23 cellular contexts compared by ENCODE assay signal in genomic region chr6:43243649-43244321, GRCh38. TPM values are rescaled to one million over a fixed set of nuclear protein-coding genes. Genes with fewer than 3 reads are reported as not detected.
DNase-seq lines count a peak whose midpoint lies in the region; ATAC-seq, FAIRE-seq and TF ChIP-seq lines count a peak whose summit lies in the region.
"Had no signal": no experiment of that assay in that cellular context is flagged by ENCODE, and none has a peak within 500 bp of the region (broad histone marks: within the 10 kb centered on the region; RNA-seq: fewer than 3 reads in every experiment).

No MANE protein-coding gene starts in this region.

- TF ChIP-seq EP300 in A549 (IDR thresholded peaks at IDR 0.05), result no peak
- no peak for TF ChIP-seq EP300 in K562 (IDR thresholded peaks at IDR 0.05; ENCODE audit: low read length)

- H3K27ac ChIP-seq in A549, result 0 out of 6 replicates have a peak overlapping the region, but pooled peaks of 1 of the 2 experiments have one; percentile 31
- H3K27ac ChIP-seq in K562 (ENCODE audit: extremely low read depth, low read depth, low read length), result no peak overlapping the region
- H3K27ac ChIP-seq in iPS-20b (ENCODE audit: low read length), result no peak overlapping the region
- no peak overlapping the region for H3K27ac ChIP-seq in GM23248
- H3K27ac ChIP-seq in adrenal gland, result peak overlapping the region in 1 of 5 donors; percentile 30
- H3K27ac ChIP-seq: breast epithelium, gastroesophageal sphincter, neutrophil, right atrium auricular region, suprapubic skin had no signal

- no peaks in the 10 kb centered on the region for H3K79me2 ChIP-seq in K562 (ENCODE audit: control insufficient read depth, insufficient read depth, low read length)
- no peaks in the 10 kb centered on the region for H3K79me2 ChIP-seq in GM23248 (ENCODE audit: insufficient read depth)

- peak; percentile 17 to 19; a peak in 1 of 6 replicates for ATAC-seq in A549
- ATAC-seq in K562, result no peak
- ATAC-seq in left colon, result no peak
- ATAC-seq: gastroesophageal sphincter, left ventricle myocardium superior had no signal

- no peak for TF ChIP-seq RAD21 in A549 (conservative IDR thresholded peaks at IDR 0.05 in 1 of 2, IDR thresholded peaks at IDR 0.05 in 1 of 2)
- TF ChIP-seq RAD21 in K562 (CRISPR knock-in tag; conservative IDR thresholded peaks at IDR 0.05 in 1 of 2, IDR thresholded peaks at IDR 0.05 in 1 of 2), result no peak

- H3K9me3 ChIP-seq in A549 (peaks cover 6% of the 10 kb centered on the region; the same call in 1 of the 3 replicates), K562 (replicated peaks; ENCODE audit: control insufficient read depth, insufficient read depth, low read depth, low read length) (peaks cover 3% of the 10 kb centered on the region; the same call in 1 of the 2 replicates), iPS-20b (ENCODE audit: insufficient read depth, low read depth, low read length) (no peaks in the 10 kb centered on the region), GM23248 (ENCODE audit: low read depth) (no peaks in the 10 kb centered on the region), adrenal gland (replicated peaks in 1 of 3) (no peaks in the 10 kb centered on the region)
- H3K9me3 ChIP-seq: breast epithelium, neutrophil, right atrium auricular region, suprapubic skin had no signal

- in situ Hi-C loops in K562 (cut with MboI), result no loop called here
- in situ Hi-C loops in GM23248 (cut with MboI), result no loop called here

- no peak overlapping the region for H3K9ac ChIP-seq in K562 (ENCODE audit: insufficient read depth in 1 of 2, low read depth in 2 of 2, low read length in 2 of 2)
- no peak overlapping the region for H3K9ac ChIP-seq in iPS-20b (ENCODE audit: low read depth, low read length)
- H3K9ac ChIP-seq in GM23248, result no peak overlapping the region

- H3K9me2 ChIP-seq in GM23248 (ENCODE audit: insufficient read depth), result no peaks in the 10 kb centered on the region

- H3F3A ChIP-seq in GM23248 (ENCODE audit: insufficient read depth), result no peaks in the 10 kb centered on the region

- FAIRE-seq in A549 (lab: Jason Lieb, UNC) (no peak), K562 (lab: Jason Lieb, UNC) (no peak)
- FAIRE-seq: H54 had no signal

- CTCF ChIA-PET in A549 (lab: Yijun Ruan, JAX) (interaction anchor here (1.3 to 3.3 kb wide), 2 partner anchors 9 to 15 kb away, joined by 4 to 11 read pairs; partner anchors contain the start of gene DNPH1), K562 (lab: Yijun Ruan, JAX; ENCODE audit: low intra/inter-chr PET ratio) (no interaction called here)

- TF ChIP-seq POLR2A in A549 (IDR thresholded peaks at IDR 0.05; ENCODE audit: low read length), result no peak
- no peak for TF ChIP-seq POLR2A in K562 (conservative IDR thresholded peaks at IDR 0.05)
- TF ChIP-seq POLR2A in adrenal gland (IDR thresholded peaks at IDR 0.05), result no peak

- H2AFZ ChIP-seq in K562 (ENCODE audit: low read depth, low read length) (no peak overlapping the region), GM23248 (no peak overlapping the region)

- intact Hi-C loops in K562 (cut with micrococcal nuclease), result no loop called here
- intact Hi-C loops in left colon (cut with DNase I, micrococcal nuclease), result no loop called here
- intact Hi-C loops in adrenal gland (cut with DNase I), result no loop called here

- POLR2A ChIA-PET in A549 (lab: Yijun Ruan, JAX) (no interaction called here), K562 (lab: Yijun Ruan, JAX) (interaction anchor here (1.5 kb wide), 1 partner anchor 14 kb away, joined by 3 read pairs; no protein-coding TSS in a partner anchor)

- WGBS in A549 (ENCODE audit: missing lambda C conversion rate), result 45% methylated on average over 18 of the region's 39 CpGs
- WGBS in K562 (ENCODE audit: insufficient coverage, low coverage, missing lambda C conversion rate), result 12% methylated on average over 15 of the region's 39 CpGs
- 11 to 15% methylated on average over 4 to 31 of the region's 39 CpGs for WGBS in GM23248 (ENCODE audit: low coverage in 1 of 2, low lambda C conversion rate in 2 of 2, missing lambda C conversion rate in 2 of 2), 2 experiments
- 26 to 51% (median 31%) methylated on average over 22 to 38 of the region's 39 CpGs for WGBS in adrenal gland, 4 donors

- H3K4me1 ChIP-seq in A549 (0 out of 3 replicates have a peak, but pooled peaks cover 4% of the 10 kb centered on the region), K562 (replicated peaks in 1 of 2; ENCODE audit: control insufficient read depth in 2 of 2, insufficient read depth in 2 of 2, low read length in 2 of 2) (peaks cover 10 to 24% of the 10 kb centered on the region in 2 experiments), iPS-20b (ENCODE audit: insufficient read depth, low read length) (no peaks in the 10 kb centered on the region), GM23248 (ENCODE audit: insufficient read depth) (no peaks in the 10 kb centered on the region), adrenal gland (replicated peaks in 1 of 2) (peaks cover 5 to 6% of the 10 kb centered on the region in 2 donors)
- H3K4me1 ChIP-seq: breast epithelium had no signal

- H3K9me1 ChIP-seq in K562 (ENCODE audit: control insufficient read depth, insufficient read depth, low read length), result no peaks in the 10 kb centered on the region

- H3K36me3 ChIP-seq in K562 (ENCODE audit: control insufficient read depth, insufficient read depth, low read length) (no peaks in the 10 kb centered on the region), iPS-20b (ENCODE audit: insufficient read depth, low read depth, low read length) (no peaks in the 10 kb centered on the region), GM23248 (ENCODE audit: low read depth) (no peaks in the 10 kb centered on the region), adrenal gland (replicated peaks in 1 of 2) (no peaks in the 10 kb centered on the region)
- H3K36me3 ChIP-seq: breast epithelium, gastroesophageal sphincter, neutrophil, right atrium auricular region, suprapubic skin had no signal

- 0 out of 2 replicates have a peak, but pooled peaks cover 6% of the 10 kb centered on the region for H4K20me1 ChIP-seq in K562 (replicated peaks; ENCODE audit: control insufficient read depth, insufficient read depth, low read length)
- no peaks in the 10 kb centered on the region for H4K20me1 ChIP-seq in GM23248 (ENCODE audit: insufficient read depth)

- H3K27me3 ChIP-seq in K562 (ENCODE audit: control insufficient read depth in 2 of 2, insufficient read depth in 2 of 2, low read length in 2 of 2) (peaks cover 41 to 73% of the 10 kb centered on the region in 2 experiments), iPS-20b (ENCODE audit: insufficient read depth, low read length) (peaks cover 74% of the 10 kb centered on the region), GM23248 (replicated peaks; ENCODE audit: insufficient read depth) (peaks cover 69% of the 10 kb centered on the region), adrenal gland (peaks cover 24% of the 10 kb centered on the region)

- peak overlapping the region; percentile 74 for H3K4me2 ChIP-seq in A549
- no peak overlapping the region for H3K4me2 ChIP-seq in K562 (ENCODE audit: insufficient read depth, low read length)
- no peak overlapping the region for H3K4me2 ChIP-seq in GM23248 (ENCODE audit: unreplicated experiment)

- DNase-seq in A549 (ENCODE audit: low read depth in 1 of 2, low spot score in 1 of 2) (no peak), D341Med (ENCODE audit: low spot score) (peak; percentile 59), K562 (ENCODE audit: extremely low read depth in 1 of 4, low spot score in 3 of 4) (no peak), left colon (no peak), GM23248 (no peak), adrenal gland (no peak)
- DNase-seq: dermis blood vessel endothelial cell, left ventricle myocardium superior, NCI-H187 treated with DMSO at 0.1 percent for 48 hours, SIG-M5 had no signal

- H3K4me3 ChIP-seq in A549 (peak overlapping the region; percentile 45), K562 (no peak overlapping the region), iPS-20b (ENCODE audit: low read length) (peak overlapping the region; percentile 48; the same call in 1 of the 2 replicates), GM23248 (no peak overlapping the region), adrenal gland (no peak overlapping the region)
- H3K4me3 ChIP-seq: gastroesophageal sphincter, right atrium auricular region, suprapubic skin had no signal

- BruUV-seq in K562 (replicated peaks; lab: Mats Ljungman, UMichigan), result no TSS peak

- TF ChIP-seq CTCF in A549 (IDR thresholded peaks at IDR 0.05) (no peak), K562 (IDR thresholded peaks at IDR 0.05 in 2 of 3, conservative IDR thresholded peaks at IDR 0.05 in 1 of 3; ENCODE audit: insufficient read depth in 2 of 3, low read depth in 1 of 3, low read length in 3 of 3) (no peak), adrenal gland (IDR thresholded peaks at IDR 0.05) (no peak)

RNA-seq across cellular contexts. Expression of gene TTBK1, which starts 0.5 kb away (rescaled TPM):
- polyA plus RNA-seq in A549 (2011; rRNA removed) (0.03 TPM in 1 of 2 replicates, not detected in the other), A549 (2017; fragmentation: RNase III; extraction: RNeasy Plus Mini Kit Qiagen cat#74134 plus additional on column Dnase treatment) (0.04 to 0.05 TPM (median 0.04 TPM) in 3 replicates), K562 (2011; rRNA removed) (not detected in 2 replicates), K562 (2014; fragmentation: Illumina TruSeq; extraction: Trizol) (not detected in 2 replicates), K562 (2014; fragmentation: Nextera tagmentation; extraction: Ambion mirVana) (not detected), K562 (2014; rRNA removed) (not detected in 2 replicates), GM23248 (2016; fragmentation: Nextera tagmentation; extraction: Ambion mirVana) (not detected in 2 replicates), adrenal gland (1 to 10 TPM in 1 of 3 donors, under 1 TPM in 2; 0.81 to 5.4 (median 0.95) TPM)
- polyA plus RNA-seq in A549 (2012; cell fraction: cytosol; rRNA removed), result 0.04 and 0.05 TPM in 2 replicates
- polyA plus RNA-seq in A549 (2012; cell fraction: nucleus; rRNA removed), result 0.09 and 0.10 TPM in 2 replicates
- 0.04 and 0.10 TPM in 2 replicates for polyA minus RNA-seq in A549 (2011; rRNA and poly(A)+ RNA removed)
- total RNA-seq in K562 (2011; cell fraction: chromatin; rRNA removed; ENCODE audit: low replicate concordance), result 0.07 TPM in 1 of 2 replicates, not detected in the other
- total RNA-seq in K562 (2011; cell fraction: nucleolus; rRNA removed), result under 0.01 TPM in 1 of 2 replicates, not detected in the other
- 0.07 TPM in 1 of 2 replicates, not detected in the other for total RNA-seq in K562 (2011; cell fraction: nucleoplasm; rRNA removed)
- total RNA-seq in K562 (2014; rRNA removed) (not detected in 2 replicates), K562 (2014; rRNA removed; fragmentation: Illumina TruSeq; extraction: Trizol) (not detected in 2 replicates), K562 (2015; rRNA removed; fragmentation: Illumina TruSeq; extraction: Trizol) (not detected in 2 replicates), K562 (2021) (not detected in 2 replicates), left colon (under 1 TPM; 0.18 to 0.53 TPM), adrenal gland (1 to 10 TPM in 3 of 8 donors, under 1 TPM in 5; 0.17 to 1.8 (median 0.43) TPM)
- polyA plus RNA-seq in K562 (2011; cell fraction: cytosol; rRNA removed), result not detected in 2 replicates
- polyA plus RNA-seq in K562 (2011; cell fraction: nucleus; rRNA removed), result not detected in 2 replicates
- 0.01 TPM in 1 of 2 replicates, not detected in the other for polyA plus RNA-seq in K562 (2012)
- not detected in 2 replicates for polyA minus RNA-seq in K562 (2011; rRNA and poly(A)+ RNA removed)
- polyA minus RNA-seq in K562 (2011; cell fraction: cytosol; rRNA and poly(A)+ RNA removed), result not detected in 2 replicates
- polyA minus RNA-seq in K562 (2011; cell fraction: nucleus; rRNA and poly(A)+ RNA removed), result under 0.01 TPM in 1 of 2 replicates, not detected in the other
- total RNA-seq in GM23248 (2014; rRNA removed; shearing (Covaris generic)), result not detected in 2 replicates
- total RNA-seq: dermis blood vessel endothelial cell, NCI-H460, suprapubic skin had no signal

RNA-seq across cellular contexts. Expression of gene DNPH1, which starts 14.5 kb away (rescaled TPM):
- polyA plus RNA-seq in A549 (2011; rRNA removed), result 51.4 and 63.2 TPM in 2 replicates
- polyA plus RNA-seq in A549 (2012; cell fraction: cytosol; rRNA removed), result 217 and 240 TPM in 2 replicates
- polyA plus RNA-seq in A549 (2012; cell fraction: nucleus; rRNA removed), result 158 TPM in 2 replicates
- polyA plus RNA-seq in A549 (2017; fragmentation: RNase III; extraction: RNeasy Plus Mini Kit Qiagen cat#74134 plus additional on column Dnase treatment), result 77.5 to 82.0 TPM (median 80.2 TPM) in 3 replicates
- polyA minus RNA-seq in A549 (2011; rRNA and poly(A)+ RNA removed), result 13.6 and 14.4 TPM in 2 replicates
- total RNA-seq in K562 (2011; cell fraction: chromatin; rRNA removed; ENCODE audit: low replicate concordance), result 41.0 and 115 TPM in 2 replicates
- 111 and 120 TPM in 2 replicates for total RNA-seq in K562 (2011; cell fraction: nucleolus; rRNA removed)
- total RNA-seq in K562 (2011; cell fraction: nucleoplasm; rRNA removed), result 76.8 and 84.6 TPM in 2 replicates
- total RNA-seq in K562 (2014; rRNA removed), result 237 and 302 TPM in 2 replicates
- total RNA-seq in K562 (2014; rRNA removed; fragmentation: Illumina TruSeq; extraction: Trizol), result 25.7 and 32.4 TPM in 2 replicates
- 67.7 and 68.7 TPM in 2 replicates for total RNA-seq in K562 (2015; rRNA removed; fragmentation: Illumina TruSeq; extraction: Trizol)
- total RNA-seq in K562 (2021), result 127 and 140 TPM in 2 replicates
- polyA plus RNA-seq in K562 (2011; rRNA removed), result 136 and 161 TPM in 2 replicates
- polyA plus RNA-seq in K562 (2011; cell fraction: cytosol; rRNA removed), result 293 and 491 TPM in 2 replicates
- 149 and 187 TPM in 2 replicates for polyA plus RNA-seq in K562 (2011; cell fraction: nucleus; rRNA removed)
- polyA plus RNA-seq in K562 (2012), result 197 and 211 TPM in 2 replicates
- 48.8 and 72.3 TPM in 2 replicates for polyA plus RNA-seq in K562 (2014; fragmentation: Illumina TruSeq; extraction: Trizol)
- polyA plus RNA-seq in K562 (2014; fragmentation: Nextera tagmentation; extraction: Ambion mirVana), result 10 to 100 TPM in 1 of 2 experiments, 1 to 10 TPM in 1; 7.3 to 13.9 TPM
- 300 and 346 TPM in 2 replicates for polyA plus RNA-seq in K562 (2014; rRNA removed)
- polyA minus RNA-seq in K562 (2011; rRNA and poly(A)+ RNA removed), result 23.2 and 30.5 TPM in 2 replicates
- polyA minus RNA-seq in K562 (2011; cell fraction: cytosol; rRNA and poly(A)+ RNA removed), result 26.2 and 27.7 TPM in 2 replicates
- polyA minus RNA-seq in K562 (2011; cell fraction: nucleus; rRNA and poly(A)+ RNA removed), result 26.3 and 34.4 TPM in 2 replicates
- total RNA-seq in left colon, result 10 to 100 TPM; 65.7 to 67.3 TPM
- total RNA-seq in GM23248 (2014; rRNA removed; shearing (Covaris generic)), result 61.2 and 94.8 TPM in 2 replicates
- 90.2 and 93.6 TPM in 2 replicates for polyA plus RNA-seq in GM23248 (2016; fragmentation: Nextera tagmentation; extraction: Ambion mirVana)
- total RNA-seq in adrenal gland, result 100 to 1,000 TPM in 6 of 8 donors, 10 to 100 TPM in 2; 57.2 to 229 (median 148) TPM
- polyA plus RNA-seq in adrenal gland, result 100 to 1,000 TPM in 1 of 3 donors, 10 to 100 TPM in 2; 33.7 to 143 (median 95.1) TPM

RNA-seq across cellular contexts. Expression of gene SLC22A7, which starts 54.3 kb away (rescaled TPM):
- not detected in 2 replicates for polyA plus RNA-seq in A549 (2011; rRNA removed)
- polyA plus RNA-seq in A549 (2012; cell fraction: cytosol; rRNA removed), result not detected in 2 replicates
- not detected in 2 replicates for polyA plus RNA-seq in A549 (2012; cell fraction: nucleus; rRNA removed)
- polyA plus RNA-seq in A549 (2017; fragmentation: RNase III; extraction: RNeasy Plus Mini Kit Qiagen cat#74134 plus additional on column Dnase treatment), result not detected in 3 replicates
- polyA minus RNA-seq in A549 (2011; rRNA and poly(A)+ RNA removed), result not detected in 2 replicates
- total RNA-seq in K562 (2011; cell fraction: chromatin; rRNA removed; ENCODE audit: low replicate concordance), result not detected in 2 replicates
- total RNA-seq in K562 (2011; cell fraction: nucleolus; rRNA removed), result not detected in 2 replicates
- total RNA-seq in K562 (2011; cell fraction: nucleoplasm; rRNA removed), result not detected in 2 replicates
- not detected in 2 replicates for total RNA-seq in K562 (2014; rRNA removed)
- not detected in 2 replicates for total RNA-seq in K562 (2014; rRNA removed; fragmentation: Illumina TruSeq; extraction: Trizol)
- total RNA-seq in K562 (2015; rRNA removed; fragmentation: Illumina TruSeq; extraction: Trizol), result not detected in 2 replicates
- not detected in 2 replicates for total RNA-seq in K562 (2021)
- not detected in 2 replicates for polyA plus RNA-seq in K562 (2011; rRNA removed)
- not detected in 2 replicates for polyA plus RNA-seq in K562 (2011; cell fraction: cytosol; rRNA removed)
- polyA plus RNA-seq in K562 (2011; cell fraction: nucleus; rRNA removed), result not detected in 2 replicates
- not detected in 2 replicates for polyA plus RNA-seq in K562 (2012)
- not detected in 2 replicates for polyA plus RNA-seq in K562 (2014; fragmentation: Illumina TruSeq; extraction: Trizol)
- not detected for polyA plus RNA-seq in K562 (2014; fragmentation: Nextera tagmentation; extraction: Ambion mirVana)
- polyA plus RNA-seq in K562 (2014; rRNA removed), result not detected in 2 replicates
- not detected in 2 replicates for polyA minus RNA-seq in K562 (2011; rRNA and poly(A)+ RNA removed)
- not detected in 2 replicates for polyA minus RNA-seq in K562 (2011; cell fraction: cytosol; rRNA and poly(A)+ RNA removed)
- polyA minus RNA-seq in K562 (2011; cell fraction: nucleus; rRNA and poly(A)+ RNA removed), result not detected in 2 replicates
- not detected for total RNA-seq in left colon
- total RNA-seq in GM23248 (2014; rRNA removed; shearing (Covaris generic)), result not detected in 2 replicates
- not detected in 2 replicates for polyA plus RNA-seq in GM23248 (2016; fragmentation: Nextera tagmentation; extraction: Ambion mirVana)
- total RNA-seq in adrenal gland, result under 1 TPM in 1 of 8 donors, not detected in 7; 0.14 TPM
- not detected for polyA plus RNA-seq in adrenal gland
- total RNA-seq: activated CD4-positive, alpha-beta T cell treated with anti-CD3 and anti-CD28 coated beads, Interleukin-2, amount 10 ng/mL, durations not matched to agents 7 days and 5 days; breast epithelium; dermis blood vessel endothelial cell; gastroesophageal sphincter; left ventricle myocardium superior; M059J; mononuclear cell; NCI-H460; right atrium auricular region; suprapubic skin; T-helper 1 cell treated with Interleukin-12 subunit alpha and Interleukin-12 subunit beta and Interleukin-4 antibody, amounts not matched to agents 30 ng/mL and 1 ng/mL, for 36 hours had no signal
- polyA plus RNA-seq: adipose tissue had no signal

Comparison
In these comparisons a context has a peak if more than half of its experiments do, and no peak if none do; other contexts are left out.
1. ATAC-seq: peak in A549 (2 of 2); none in K562 (single experiment) and left colon (single experiment).
2. H3K4me3 ChIP-seq: peak in A549 (single experiment) and iPS-20b (single experiment); none in K562 (single experiment), GM23248 (single experiment) and adrenal gland (0 of 4).